Comparison of ENCODE assay signal across 1 cellular context in the genomic region with DNA sequence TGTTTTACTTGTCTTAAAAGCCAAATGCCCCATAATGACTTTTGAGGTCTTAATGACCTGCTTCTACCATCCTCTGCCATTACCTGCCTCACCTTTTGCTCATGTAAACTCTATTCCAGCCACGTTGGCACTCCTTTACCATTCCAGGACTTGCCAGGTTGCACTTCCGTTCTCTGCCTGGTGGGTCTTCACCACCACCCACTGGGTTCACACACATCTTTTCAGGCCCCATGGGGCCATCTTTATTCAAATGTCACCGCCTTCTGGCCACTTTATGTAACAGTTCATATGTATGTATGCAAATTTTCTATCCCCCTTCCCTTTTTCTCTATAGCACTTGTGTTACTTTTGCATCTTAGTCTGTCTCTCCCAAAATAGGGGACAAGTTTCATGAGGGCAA.
TF ChIP-seq lines count a peak whose summit lies in the region.

No MANE protein-coding gene starts in this region.

TF ChIP-seq in K562, 482 proteins besides CTCF, POLR2A, EP300 and RAD21:
- no peak for TF ChIP-seq HES1 (IDR thresholded peaks at IDR 0.05; ENCODE audit: low read depth)
- TF ChIP-seq, protein P1, sequence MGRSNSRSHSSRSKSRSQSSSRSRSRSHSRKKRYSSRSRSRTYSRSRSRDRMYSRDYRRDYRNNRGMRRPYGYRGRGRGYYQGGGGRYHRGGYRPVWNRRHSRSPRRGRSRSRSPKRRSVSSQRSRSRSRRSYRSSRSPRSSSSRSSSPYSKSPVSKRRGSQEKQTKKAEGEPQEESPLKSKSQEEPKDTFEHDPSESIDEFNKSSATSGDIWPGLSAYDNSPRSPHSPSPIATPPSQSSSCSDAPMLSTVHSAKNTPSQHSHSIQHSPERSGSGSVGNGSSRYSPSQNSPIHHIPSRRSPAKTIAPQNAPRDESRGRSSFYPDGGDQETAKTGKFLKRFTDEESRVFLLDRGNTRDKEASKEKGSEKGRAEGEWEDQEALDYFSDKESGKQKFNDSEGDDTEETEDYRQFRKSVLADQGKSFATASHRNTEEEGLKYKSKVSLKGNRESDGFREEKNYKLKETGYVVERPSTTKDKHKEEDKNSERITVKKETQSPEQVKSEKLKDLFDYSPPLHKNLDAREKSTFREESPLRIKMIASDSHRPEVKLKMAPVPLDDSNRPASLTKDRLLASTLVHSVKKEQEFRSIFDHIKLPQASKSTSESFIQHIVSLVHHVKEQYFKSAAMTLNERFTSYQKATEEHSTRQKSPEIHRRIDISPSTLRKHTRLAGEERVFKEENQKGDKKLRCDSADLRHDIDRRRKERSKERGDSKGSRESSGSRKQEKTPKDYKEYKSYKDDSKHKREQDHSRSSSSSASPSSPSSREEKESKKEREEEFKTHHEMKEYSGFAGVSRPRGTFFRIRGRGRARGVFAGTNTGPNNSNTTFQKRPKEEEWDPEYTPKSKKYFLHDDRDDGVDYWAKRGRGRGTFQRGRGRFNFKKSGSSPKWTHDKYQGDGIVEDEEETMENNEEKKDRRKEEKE (IDR thresholded peaks at IDR 0.05; ENCODE audit: borderline replicate concordance in 1 of 2, control insufficient read depth in 1 of 2, low read depth in 2 of 2, low read length in 1 of 2): no peak
- TF ChIP-seq RUNX1 (IDR thresholded peaks at IDR 0.05; ENCODE audit: low read depth): no peak
- TF ChIP-seq ZFP36 (IDR thresholded peaks at IDR 0.05; ENCODE audit: low read depth, low read length, partially characterized antibody): no peak
- TF ChIP-seq SMAD1 (IDR thresholded peaks at IDR 0.05; ENCODE audit: low read depth, low read length, partially characterized antibody): no peak
- no peak for TF ChIP-seq POLR2B (IDR thresholded peaks at IDR 0.05; ENCODE audit: low read depth, partially characterized antibody)
- TF ChIP-seq GTF2E2 (tag; IDR thresholded peaks at IDR 0.05): no peak
- TF ChIP-seq FOXJ3 (CRISPR knock-in tag; IDR thresholded peaks at IDR 0.05): no peak
- no peak for TF ChIP-seq YBX1 (IDR thresholded peaks at IDR 0.05)
- no peak for TF ChIP-seq KAT2B (IDR thresholded peaks at IDR 0.05; ENCODE audit: low read depth, low read length)
- TF ChIP-seq ZNF384 (IDR thresholded peaks at IDR 0.05; ENCODE audit: low read depth, low read length): no peak
- TF ChIP-seq NR2F6 (CRISPR knock-in tag; IDR thresholded peaks at IDR 0.05): no peak
- no peak for TF ChIP-seq GABPB2 (CRISPR knock-in tag; conservative IDR thresholded peaks at IDR 0.05)
- TF ChIP-seq ZNF589 (CRISPR knock-in tag; IDR thresholded peaks at IDR 0.05; ENCODE audit: low read depth): no peak
- no peak for TF ChIP-seq KLF10 (CRISPR knock-in tag; IDR thresholded peaks at IDR 0.05)
- no peak for TF ChIP-seq POLR2H (tag; IDR thresholded peaks at IDR 0.05; ENCODE audit: low read depth)
